In the genomic region with DNA sequence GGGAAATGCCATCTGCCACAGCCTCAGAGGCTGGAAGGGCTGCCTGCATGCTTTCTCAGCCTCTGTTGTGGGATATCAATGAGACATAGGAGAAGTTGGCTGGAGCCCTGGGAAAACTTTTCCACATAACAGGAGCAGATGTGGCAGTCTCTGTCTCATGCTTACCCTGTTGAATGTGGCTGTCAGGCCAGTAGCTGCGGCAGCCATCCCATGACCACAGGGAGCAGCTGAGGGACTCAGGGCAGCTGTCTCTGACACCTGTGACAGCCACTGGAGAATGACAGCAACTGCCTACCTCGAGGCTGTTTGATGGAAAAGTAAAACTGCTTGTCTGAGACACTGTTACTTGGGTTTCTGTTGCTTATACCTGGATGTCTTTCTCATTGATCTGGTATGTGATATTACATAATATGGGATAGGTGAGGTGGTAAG, we compare ENCODE assay signal across 12 cellular contexts.
DNase-seq lines count a peak whose midpoint lies in the region; ATAC-seq and TF ChIP-seq lines count a peak whose summit lies in the region.
"Had no signal": no experiment of that assay in that cellular context is flagged by ENCODE, and none has a peak within 500 bp of the region (broad histone marks: within the 10 kb centered on the region; RNA-seq: fewer than 3 reads in every experiment).

No MANE protein-coding gene starts in this region.

- H3K9me3 Mint-ChIP-seq in stimulated activated memory B cell treated with anti-CD40 and anti-IgM and Interleukin-4, amounts not matched to agents 10 μg/mL and 1 μg/mL and 100 μg/mL, for 72 hours = no peaks in the 10 kb centered on the region

- H3K4me1 Mint-ChIP-seq in stimulated activated memory B cell treated with anti-CD40 and anti-IgM and Interleukin-4, amounts not matched to agents 10 μg/mL and 1 μg/mL and 100 μg/mL, for 72 hours = peaks cover 48% of the 10 kb centered on the region

- H3K4me1 ChIP-seq in adipocyte (ENCODE audit: control insufficient read depth, insufficient read depth, low read length) = peaks cover 4% of the 10 kb centered on the region
- peaks cover 37 to 40% (median 37%) of the 10 kb centered on the region in 3 donors for H3K4me1 ChIP-seq in skeletal muscle tissue (ENCODE audit: control insufficient read depth in 3 of 3, insufficient read depth in 3 of 3, low read length in 3 of 3)

- no peaks in the 10 kb centered on the region for H3K9me3 ChIP-seq in adipocyte (ENCODE audit: control insufficient read depth, low read length)
- H3K9me3 ChIP-seq in skeletal muscle tissue (ENCODE audit: control insufficient read depth in 3 of 3, low read length in 3 of 3) = no peaks in the 10 kb centered on the region
- H3K9me3 ChIP-seq: testis had no signal

- peak; percentile 75 for DNase-seq in GM03348 (ENCODE audit: low spot score)
- peak; percentile 26 for DNase-seq in adipocyte (ENCODE audit: low read depth)
- DNase-seq in foreskin fibroblast = peak; percentile 78 to 86
- DNase-seq in activated naive CD4-positive, alpha-beta T cell treated with anti-CD3 and anti-CD28 coated beads, Interleukin-2, amount 50 U/mL, for 16 hours = no peak
- no peak for DNase-seq in NCI-H1092 (lab: John Stamatoyannopoulos, UW)
- no peak for DNase-seq in NCI-H2227 treated with DMSO at 0.1 percent for 48 hours (lab: John Stamatoyannopoulos, UW)
- DNase-seq: Calu3, mesendoderm, MV-4-11, testis had no signal

- H3K36me3 ChIP-seq in adipocyte (ENCODE audit: control insufficient read depth, insufficient read depth, low read length, severe bottlenecking) = no peaks in the 10 kb centered on the region
- no peaks in the 10 kb centered on the region for H3K36me3 ChIP-seq in skeletal muscle tissue (ENCODE audit: control insufficient read depth in 3 of 3, insufficient read depth in 3 of 3, low read length in 3 of 3)

- no peak overlapping the region for H3K27ac Mint-ChIP-seq in stimulated activated memory B cell treated with anti-CD40 and anti-IgM and Interleukin-4, amounts not matched to agents 10 μg/mL and 1 μg/mL and 100 μg/mL, for 72 hours

- H3K36me3 Mint-ChIP-seq in stimulated activated memory B cell treated with anti-CD40 and anti-IgM and Interleukin-4, amounts not matched to agents 10 μg/mL and 1 μg/mL and 100 μg/mL, for 72 hours = peaks cover 18% of the 10 kb centered on the region

- peak overlapping the region; percentile 82 for H3K27ac ChIP-seq in skeletal muscle tissue (ENCODE audit: low read depth, low read length)
- H3K27ac ChIP-seq: testis had no signal

- no peak overlapping the region for H3K4me3 Mint-ChIP-seq in stimulated activated memory B cell treated with anti-CD40 and anti-IgM and Interleukin-4, amounts not matched to agents 10 μg/mL and 1 μg/mL and 100 μg/mL, for 72 hours

- H3K4me3 ChIP-seq in adipocyte (ENCODE audit: low read length) (no peak overlapping the region), foreskin fibroblast (ENCODE audit: low read depth in 1 of 2, low read length in 2 of 2) (no peak overlapping the region), skeletal muscle tissue (ENCODE audit: low read length in 3 of 3) (peak overlapping the region in 2 of 3 donors; percentile 1 to 14)
- H3K4me3 ChIP-seq: testis had no signal

- TF ChIP-seq CTCF in foreskin fibroblast (IDR thresholded peaks at IDR 0.05; ENCODE audit: low read depth, low read length) = no peak

- H3K9ac ChIP-seq in adipocyte (ENCODE audit: low read length) = no peak overlapping the region
- H3K9ac ChIP-seq in skeletal muscle tissue (ENCODE audit: low read depth in 1 of 3, low read length in 3 of 3) = peak overlapping the region; percentile 2 to 47 (median 3)

- no peaks in the 10 kb centered on the region for H3K27me3 Mint-ChIP-seq in stimulated activated memory B cell treated with anti-CD40 and anti-IgM and Interleukin-4, amounts not matched to agents 10 μg/mL and 1 μg/mL and 100 μg/mL, for 72 hours

- H3K27me3 ChIP-seq in adipocyte (replicated peaks; ENCODE audit: control insufficient read depth, insufficient read depth, low read length) = no peaks in the 10 kb centered on the region
- H3K27me3 ChIP-seq in skeletal muscle tissue (ENCODE audit: control insufficient read depth in 3 of 3, insufficient read depth in 3 of 3, low read length in 3 of 3) = no peaks in the 10 kb centered on the region
- H3K27me3 ChIP-seq: testis had no signal

- no peak for ATAC-seq in stimulated activated memory B cell treated with anti-CD40 and anti-IgM and Interleukin-4, amounts not matched to agents 10 μg/mL and 1 μg/mL and 100 μg/mL, for 72 hours

Comparison
In these comparisons a context has a peak if more than half of its experiments do, and no peak if none do; other contexts are left out.
1. DNase-seq: peak in GM03348 (single experiment), adipocyte (single experiment) and foreskin fibroblast (2 of 2); none in activated naive CD4-positive, alpha-beta T cell treated with anti-CD3 and anti-CD28 coated beads, Interleukin-2, amount 50 U/mL, for 16 hours (single experiment), NCI-H1092 (single experiment) and NCI-H2227 treated with DMSO at 0.1 percent for 48 hours (single experiment).
2. H3K4me3 ChIP-seq: peak in skeletal muscle tissue (2 of 3); none in adipocyte (single experiment) and foreskin fibroblast (0 of 2).